ENCODE assay signal across 8 cellular contexts in the genomic region with DNA sequence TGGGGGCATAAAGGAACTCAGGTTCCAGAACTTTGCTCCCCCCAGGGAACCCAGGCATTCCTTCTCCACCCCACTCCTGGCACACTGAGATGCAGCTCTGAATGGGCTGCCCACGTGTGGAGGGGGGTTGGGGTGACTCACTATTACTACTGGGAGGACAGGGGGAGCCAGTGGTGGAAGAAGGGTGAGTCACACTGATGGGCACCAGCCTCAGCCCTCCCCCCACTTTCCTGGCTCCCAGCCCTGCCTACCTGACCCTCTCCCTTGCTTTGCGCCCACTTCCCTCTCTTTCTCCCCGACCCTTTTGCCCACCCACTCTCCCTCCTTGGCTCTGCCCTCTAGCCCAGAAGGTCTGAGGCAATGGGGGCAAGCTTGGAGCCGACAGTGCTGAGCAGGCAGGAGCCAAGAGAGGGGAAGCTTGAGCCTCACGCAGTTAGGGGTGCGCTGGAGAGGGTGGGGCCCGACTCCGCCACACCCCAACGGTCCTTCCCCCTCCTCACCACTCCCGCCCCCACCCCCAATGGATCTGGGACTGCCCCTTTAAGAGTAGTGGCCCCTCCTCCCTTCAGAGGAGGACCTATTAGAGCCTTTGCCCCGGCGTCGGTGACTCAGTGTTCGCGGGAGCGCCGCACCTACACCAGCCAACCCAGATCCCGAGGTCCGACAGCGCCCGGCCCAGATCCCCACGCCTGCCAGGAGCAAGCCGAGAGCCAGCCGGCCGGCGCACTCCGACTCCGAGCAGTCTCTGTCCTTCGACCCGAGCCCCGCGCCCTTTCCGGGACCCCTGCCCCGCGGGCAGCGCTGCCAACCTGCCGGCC. TPM values are rescaled to one million over a fixed set of nuclear protein-coding genes. Genes with fewer than 3 reads are reported as not detected.
DNase-seq lines count a peak whose midpoint lies in the region; ATAC-seq and TF ChIP-seq lines count a peak whose summit lies in the region.

A gene (plus strand): TSS at position 611 of the 818 bp plus-strand sequence. CDS start 208 bp downstream, outside the sequence.

- H3K27ac ChIP-seq in angular gyrus (ENCODE audit: low read depth, low read length): peak within 1 kb of the TSS; percentile 89
- H3K27ac ChIP-seq in right atrium auricular region: peak within 1 kb of the TSS; percentile 97 to 100
- peak within 1 kb of the TSS; percentile 97 for H3K27ac ChIP-seq in vagina

- peak; percentile 68 for ATAC-seq in HG02588 (IDR thresholded peaks at IDR 0.05; ENCODE audit: unreplicated experiment)

- peak; percentile 90 for DNase-seq in GM04503 (ENCODE audit: low read depth)
- DNase-seq in NCI-H1436 (lab: John Stamatoyannopoulos, UW): peak; percentile 64
- peak; percentile 97 for DNase-seq in right atrium auricular region (ENCODE audit: low spot score)
- DNase-seq in putamen (ENCODE audit: low spot score): peak; percentile 85
- DNase-seq in vagina (ENCODE audit: extremely low spot score in 2 of 2): no peak

- H3K9me3 ChIP-seq in right atrium auricular region: no peaks in the 10 kb centered on the region
- no peaks in the 10 kb centered on the region for H3K9me3 ChIP-seq in vagina

- H3K27me3 ChIP-seq in right atrium auricular region (no peaks in the 10 kb centered on the region), vagina (no peaks in the 10 kb centered on the region)

- H3K36me3 ChIP-seq in right atrium auricular region (peaks cover 5% of the 10 kb centered on the region), vagina (no peaks in the 10 kb centered on the region)

- intact Hi-C loops in T-helper 2 cell treated with Interferon-gamma antibody and Interleukin-4, amounts not matched to agents 100 ng/mL and 5 ng/mL, for 36 hours (cut with micrococcal nuclease): loop anchor here (1.0 kb wide), 2 partner anchors 8 to 13 kb away; no protein-coding TSS in a partner anchor
- intact Hi-C loops in vagina (cut with DNase I): loop anchor here (2.0 kb wide), 1 partner anchor 14 kb away; no protein-coding TSS in a partner anchor

- TF ChIP-seq POLR2A in vagina (IDR thresholded peaks at IDR 0.05): peak in 1 of 2 donors; percentile 100

- TF ChIP-seq CTCF in right atrium auricular region (IDR thresholded peaks at IDR 0.05) (no peak), vagina (IDR thresholded peaks at IDR 0.05) (peak in 1 of 3 experiments; percentile 4)

- H3K4me1 ChIP-seq in right atrium auricular region: peaks cover 0 to 61% of the 10 kb centered on the region in 2 donors
- peaks cover 62% of the 10 kb centered on the region for H3K4me1 ChIP-seq in vagina

- H3K4me3 ChIP-seq in right atrium auricular region (peak within 1 kb of the TSS; percentile 89 to 97), vagina (peak within 1 kb of the TSS; percentile 100)

RNA-seq across cellular contexts. Expression of the gene that starts here (rescaled TPM):
- 98.8 and 104 TPM in 2 replicates for total RNA-seq in T-helper 2 cell treated with Interferon-gamma antibody and Interleukin-4, amounts not matched to agents 100 ng/mL and 5 ng/mL, for 36 hours
- total RNA-seq in right atrium auricular region: 100 to 1,000 TPM; 258 to 273 TPM
- total RNA-seq in vagina: 436 TPM

Comparison
In these comparisons a context has a peak if more than half of its experiments do, and no peak if none do; other contexts are left out.
1. DNase-seq: peak in GM04503 (single experiment), NCI-H1436 (single experiment), right atrium auricular region (single experiment) and putamen (single experiment); none in vagina (0 of 2).
2. Peak in every context shown above with its lines, with median percentiles within 50 percentile points of each other: H3K27ac ChIP-seq.